ENCODE assay signal across 9 cellular contexts in the genomic region with DNA sequence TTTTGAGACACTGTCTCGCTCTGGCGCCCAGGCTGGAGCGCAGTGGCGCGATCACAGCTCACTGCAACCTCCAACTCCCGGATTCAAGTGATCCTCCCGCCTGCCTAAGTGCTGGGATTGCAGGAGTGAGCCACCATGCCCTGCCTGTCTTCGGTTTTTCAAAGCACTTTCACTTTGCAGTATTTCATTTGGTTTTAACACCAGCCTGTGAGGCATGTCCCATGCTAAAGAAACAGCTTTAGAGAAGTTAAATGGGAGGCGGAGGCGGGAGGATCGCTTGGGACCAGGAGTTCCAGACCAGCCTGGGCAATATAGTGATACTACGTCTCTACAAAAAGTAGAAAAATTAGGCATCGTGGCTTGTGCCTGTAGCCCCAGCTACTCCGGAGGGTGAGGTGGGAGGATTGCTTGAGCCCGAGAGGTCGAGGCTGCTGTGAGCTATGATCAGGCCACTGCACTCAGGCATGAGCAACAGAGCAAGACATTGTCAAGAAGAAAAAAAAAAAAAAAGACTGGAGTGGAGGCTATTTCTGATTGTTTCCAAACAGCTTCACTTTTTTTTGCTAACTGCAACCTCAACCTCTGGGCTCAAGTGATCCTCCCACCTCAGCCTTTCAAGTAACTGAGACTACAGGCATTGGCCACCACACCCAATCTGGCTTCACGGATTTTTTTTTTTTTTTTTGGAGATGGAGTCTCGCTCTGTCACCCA. TPM values are rescaled to one million over a fixed set of nuclear protein-coding genes. Genes with fewer than 3 reads are reported as not detected.
DNase-seq lines count a peak whose midpoint lies in the region; ATAC-seq and TF ChIP-seq lines count a peak whose summit lies in the region.
"Had no signal": no experiment of that assay in that cellular context is flagged by ENCODE, and none has a peak within 500 bp of the region (broad histone marks: within the 10 kb centered on the region; RNA-seq: fewer than 3 reads in every experiment).

No MANE protein-coding gene starts in this region.

- no peak for ATAC-seq in esophagus mucosa
- ATAC-seq in GM21381 (IDR thresholded peaks at IDR 0.05; ENCODE audit: unreplicated experiment): no peak

- intact Hi-C loops in cardiac septum (cut with DNase I): no loop called here
- intact Hi-C loops in activated CD4-positive, alpha-beta memory T cell treated with anti-CD3 and anti-CD28 coated beads for 36 hours (cut with micrococcal nuclease): loop anchor here (5.0 kb wide), 3 partner anchors 56 to 171 kb away; no protein-coding TSS in a partner anchor
- intact Hi-C loops in spleen (cut with DNase I; ENCODE audit: low total_unique reads): no loop called here

- H3K9me3 ChIP-seq in right atrium auricular region: no peaks in the 10 kb centered on the region
- H3K9me3 ChIP-seq in spleen: no peaks in the 10 kb centered on the region
- H3K9me3 ChIP-seq: mucosa of descending colon had no signal

- H3K27me3 Mint-ChIP-seq in activated CD4-positive, alpha-beta memory T cell treated with anti-CD3 and anti-CD28 coated beads for 36 hours: no peaks in the 10 kb centered on the region
- no peaks in the 10 kb centered on the region for H3K27me3 Mint-ChIP-seq in glutamatergic neuron (ENCODE audit: unreplicated experiment)

- peaks cover 50% of the 10 kb centered on the region for H3K4me1 Mint-ChIP-seq in activated CD4-positive, alpha-beta memory T cell treated with anti-CD3 and anti-CD28 coated beads for 36 hours (ENCODE audit: low read depth)
- H3K4me1 Mint-ChIP-seq in glutamatergic neuron (ENCODE audit: low read depth, unreplicated experiment): peaks cover 5% of the 10 kb centered on the region

- peak overlapping the region; percentile 95 for H3K27ac Mint-ChIP-seq in activated CD4-positive, alpha-beta memory T cell treated with anti-CD3 and anti-CD28 coated beads for 36 hours
- H3K27ac Mint-ChIP-seq in glutamatergic neuron (ENCODE audit: unreplicated experiment): peak overlapping the region; percentile 43

- H3K36me3 ChIP-seq in right atrium auricular region: peaks cover 48% of the 10 kb centered on the region
- peaks cover 0 to 71% (median 50%) of the 10 kb centered on the region in 6 donors for H3K36me3 ChIP-seq in spleen

- WGBS in spleen, 5 donors: 38 to 52% (median 43%) methylated on average over 18 of the region's 18 CpGs

- POLR2A ChIA-PET in activated CD4-positive, alpha-beta memory T cell treated with anti-CD3 and anti-CD28 coated beads for 36 hours (lab: Charles Lee): interaction anchor here (1.1 to 4.3 kb wide), 4 partner anchors 9 to 170 kb away, joined by 3 to 79 read pairs (median 5); a partner anchor contains a TSS

- peaks cover 0 to 52% of the 10 kb centered on the region in 2 donors for H3K4me1 ChIP-seq in right atrium auricular region
- H3K4me1 ChIP-seq in spleen: peaks cover 50 to 89% (median 85%) of the 10 kb centered on the region in 6 donors

- CTCF ChIA-PET in activated CD4-positive, alpha-beta memory T cell treated with anti-CD3 and anti-CD28 coated beads for 36 hours (lab: Charles Lee): interaction anchor here (0.8 to 1.6 kb wide), 14 partner anchors 8 to 168 kb away, joined by 3 to 10 read pairs (median 4); a partner anchor contains a TSS

- TF ChIP-seq CTCF in right atrium auricular region (IDR thresholded peaks at IDR 0.05) (no peak), glutamatergic neuron (IDR thresholded peaks at IDR 0.05; ENCODE audit: partially characterized antibody, unreplicated experiment) (no peak), spleen (IDR thresholded peaks at IDR 0.05 in 8 of 11, conservative IDR thresholded peaks at IDR 0.05 in 3 of 11) (no peak)

- peak in 1 of 3 donors; percentile 14 for TF ChIP-seq POLR2A in spleen (IDR thresholded peaks at IDR 0.05)

- H3K4me3 Mint-ChIP-seq in activated CD4-positive, alpha-beta memory T cell treated with anti-CD3 and anti-CD28 coated beads for 36 hours: peak overlapping the region; percentile 96
- H3K4me3 Mint-ChIP-seq in glutamatergic neuron (ENCODE audit: unreplicated experiment): peak overlapping the region; percentile 90

- H3K27me3 ChIP-seq in right atrium auricular region (no peaks in the 10 kb centered on the region), spleen (replicated peaks in 1 of 7) (no peaks in the 10 kb centered on the region)

- H3K27ac ChIP-seq in right atrium auricular region: peak overlapping the region; percentile 100
- H3K27ac ChIP-seq in spleen: peak overlapping the region; percentile 93 to 100 (median 100)

- H3K9me3 Mint-ChIP-seq in activated CD4-positive, alpha-beta memory T cell treated with anti-CD3 and anti-CD28 coated beads for 36 hours: no peaks in the 10 kb centered on the region
- peaks cover 6% of the 10 kb centered on the region for H3K9me3 Mint-ChIP-seq in glutamatergic neuron (ENCODE audit: unreplicated experiment)

- peak overlapping the region in 1 of 2 donors; percentile 98 for H3K4me3 ChIP-seq in right atrium auricular region
- peak overlapping the region; percentile 59 to 98 (median 88) for H3K4me3 ChIP-seq in spleen

- DNase-seq in right atrium auricular region (ENCODE audit: low spot score) (no peak), cardiac septum (ENCODE audit: low spot score) (no peak), glutamatergic neuron (no peak), spleen (no peak), occipital lobe (lab: John Stamatoyannopoulos, UW) (no peak)
- peak; percentile 44 for DNase-seq in activated CD4-positive, alpha-beta memory T cell treated with anti-CD3 and anti-CD28 coated beads for 36 hours

- peaks cover 48% of the 10 kb centered on the region for H3K36me3 Mint-ChIP-seq in activated CD4-positive, alpha-beta memory T cell treated with anti-CD3 and anti-CD28 coated beads for 36 hours
- no peaks in the 10 kb centered on the region for H3K36me3 Mint-ChIP-seq in glutamatergic neuron (ENCODE audit: unreplicated experiment)

RNA-seq across cellular contexts. Expression of a gene that starts 1.3 kb away (rescaled TPM):
- total RNA-seq in right atrium auricular region: 10 to 100 TPM; 22.6 to 26.8 TPM
- total RNA-seq in cardiac septum: 21.4 TPM
- 10 to 100 TPM; 29.1 to 29.2 TPM for total RNA-seq in activated CD4-positive, alpha-beta memory T cell treated with anti-CD3 and anti-CD28 coated beads for 36 hours
- total RNA-seq in glutamatergic neuron (ENCODE audit: unreplicated experiment): 24.3 TPM
- total RNA-seq in spleen: 10 to 100 TPM; 35.8 to 53.4 (median 49.1) TPM
- polyA plus RNA-seq in spleen: 10 to 100 TPM; 54.7 to 72.7 (median 57.0) TPM
- total RNA-seq in esophagus mucosa: 17.8 TPM
- total RNA-seq in occipital lobe: 17.8 TPM

RNA-seq across cellular contexts. Expression of a gene that starts 1.5 kb away (rescaled TPM):
- total RNA-seq in right atrium auricular region (10 to 100 TPM; 35.0 to 37.4 TPM), cardiac septum (60.7 TPM), glutamatergic neuron (ENCODE audit: unreplicated experiment) (39.0 TPM), spleen (10 to 100 TPM; 21.2 to 54.3 (median 38.6) TPM), esophagus mucosa (11.0 TPM), occipital lobe (20.0 TPM)
- total RNA-seq in activated CD4-positive, alpha-beta memory T cell treated with anti-CD3 and anti-CD28 coated beads for 36 hours: 10 to 100 TPM; 53.4 to 56.6 TPM
- 10 to 100 TPM; 21.4 to 37.3 (median 32.7) TPM for polyA plus RNA-seq in spleen

RNA-seq across cellular contexts. Expression of a gene that starts 9.2 kb away (rescaled TPM):
- total RNA-seq in right atrium auricular region (100 to 1,000 TPM in 1 of 2 donors, 10 to 100 TPM in 1; 78.3 to 135 TPM), cardiac septum (98.0 TPM), glutamatergic neuron (ENCODE audit: unreplicated experiment) (188 TPM), spleen (100 to 1,000 TPM; 181 to 239 (median 202) TPM), esophagus mucosa (162 TPM), occipital lobe (87.7 TPM)
- total RNA-seq in activated CD4-positive, alpha-beta memory T cell treated with anti-CD3 and anti-CD28 coated beads for 36 hours: 100 to 1,000 TPM; 299 TPM
- polyA plus RNA-seq in spleen: 100 to 1,000 TPM; 159 to 189 (median 161) TPM

RNA-seq across cellular contexts. Expression of a gene that starts 10.0 kb away (rescaled TPM):
- total RNA-seq in right atrium auricular region (10 to 100 TPM; 24.8 to 29.3 TPM), cardiac septum (27.0 TPM), glutamatergic neuron (ENCODE audit: unreplicated experiment) (33.7 TPM), spleen (10 to 100 TPM; 22.8 to 45.4 (median 35.3) TPM), esophagus mucosa (22.6 TPM), occipital lobe (61.3 TPM)
- total RNA-seq in activated CD4-positive, alpha-beta memory T cell treated with anti-CD3 and anti-CD28 coated beads for 36 hours: 10 to 100 TPM; 17.5 to 18.3 TPM
- 10 to 100 TPM in 1 of 3 donors, 1 to 10 TPM in 2; 6.9 to 11.3 (median 7.8) TPM for polyA plus RNA-seq in spleen

RNA-seq across cellular contexts. Expression of a gene that starts 17.1 kb away (rescaled TPM):
- total RNA-seq in right atrium auricular region: 100 to 1,000 TPM; 440 to 644 TPM
- 666 TPM for total RNA-seq in cardiac septum
- total RNA-seq in activated CD4-positive, alpha-beta memory T cell treated with anti-CD3 and anti-CD28 coated beads for 36 hours: 1 to 10 TPM; 7.5 to 8.0 TPM
- 236 TPM for total RNA-seq in glutamatergic neuron (ENCODE audit: unreplicated experiment)
- total RNA-seq in spleen: 100 to 1,000 TPM in 6 of 7 donors, 10 to 100 TPM in 1; 89.4 to 172 (median 121) TPM
- 10 to 100 TPM; 37.8 to 66.2 (median 48.7) TPM for polyA plus RNA-seq in spleen
- 32.3 TPM for total RNA-seq in esophagus mucosa
- total RNA-seq in occipital lobe: 34.6 TPM
